ENCODE assay signal across 21 cellular contexts in genomic region chr15:39304201-39304841, GRCh38.
A peak's percentile ranks its signal among the peaks of the same experiment; 100 is the strongest.
DNase-seq lines count a peak whose midpoint lies in the region; ATAC-seq and TF ChIP-seq lines count a peak whose summit lies in the region.
"Had no signal": no experiment of that assay in that cellular context is flagged by ENCODE, and none has a peak within 500 bp of the region (broad histone marks: within the 10 kb centered on the region; RNA-seq: fewer than 3 reads in every experiment).

No MANE protein-coding gene starts in this region.

- H3K27me3 ChIP-seq in adipocyte (replicated peaks; ENCODE audit: control insufficient read depth, insufficient read depth, low read length) = no peaks in the 10 kb centered on the region
- H3K27me3 ChIP-seq in left lung = peaks cover 0 to 8% of the 10 kb centered on the region in 2 donors
- H3K27me3 ChIP-seq: adrenal gland had no signal

- no peaks in the 10 kb centered on the region for H3K4me1 Mint-ChIP-seq in activated naive CD8-positive, alpha-beta T cell treated with anti-CD3 and anti-CD28 coated beads, Interleukin-2, amount 50 U/mL, for 24 hours
- H3K4me1 Mint-ChIP-seq: central memory CD8-positive, alpha-beta T cell had no signal

- no peak for TF ChIP-seq CTCF in AG04449 (IDR thresholded peaks at IDR 0.05; ENCODE audit: insufficient read depth, low read length, missing control alignments)
- TF ChIP-seq CTCF in left lung (IDR thresholded peaks at IDR 0.05) = no peak

- H3K36me3 ChIP-seq in adipocyte (ENCODE audit: control insufficient read depth, insufficient read depth, low read length, severe bottlenecking) = no peaks in the 10 kb centered on the region
- no peaks in the 10 kb centered on the region for H3K36me3 ChIP-seq in left lung
- H3K36me3 ChIP-seq: adrenal gland, left ventricle myocardium inferior had no signal

- peaks cover 6% of the 10 kb centered on the region for H3K9me3 Mint-ChIP-seq in activated naive CD8-positive, alpha-beta T cell treated with anti-CD3 and anti-CD28 coated beads, Interleukin-2, amount 50 U/mL, for 24 hours
- H3K9me3 Mint-ChIP-seq: central memory CD8-positive, alpha-beta T cell; type B pancreatic cell had no signal

- H3K4me1 ChIP-seq in adipocyte (ENCODE audit: control insufficient read depth, insufficient read depth, low read length) (peaks cover 35% of the 10 kb centered on the region), left lung (peaks cover 4 to 5% of the 10 kb centered on the region in 2 donors)
- H3K4me1 ChIP-seq: left ventricle myocardium inferior had no signal

- POLR2A ChIA-PET in AG04449 (lab: Yijun Ruan, JAX) = interaction anchor here (0.6 to 8.2 kb wide), 13 partner anchors 11 to 287 kb away, joined by 3 to 133 read pairs (median 4); partner anchors contain the start of gene THBS1

- H3K27ac ChIP-seq in left lung = no peak overlapping the region
- H3K27ac ChIP-seq: adrenal gland, left ventricle myocardium inferior had no signal

- CTCF ChIA-PET in AG04449 (lab: Yijun Ruan, JAX) = interaction anchor here (0.9 to 8.1 kb wide), 4 partner anchors 9 to 278 kb away, joined by 3 to 51 read pairs (median 6); partner anchors contain the start of gene THBS1

- H3K27me3 Mint-ChIP-seq in activated naive CD8-positive, alpha-beta T cell treated with anti-CD3 and anti-CD28 coated beads, Interleukin-2, amount 50 U/mL, for 24 hours = peaks cover 34% of the 10 kb centered on the region

- no peak overlapping the region for H3K27ac Mint-ChIP-seq in activated naive CD8-positive, alpha-beta T cell treated with anti-CD3 and anti-CD28 coated beads, Interleukin-2, amount 50 U/mL, for 24 hours
- H3K27ac Mint-ChIP-seq: type B pancreatic cell had no signal

- DNase-seq in AG04449 (ENCODE audit: low read depth, low spot score) (peak; percentile 83), GM04504 (ENCODE audit: low read depth) (peak; percentile 89), adipocyte (ENCODE audit: low read depth) (peak; percentile 84), fibroblast of the conjunctiva (ENCODE audit: low read depth) (peak; percentile 59), Ammon's horn (ENCODE audit: low spot score) (no peak), left lung (no peak)
- DNase-seq in activated naive CD8-positive, alpha-beta T cell treated with anti-CD3 and anti-CD28 coated beads, Interleukin-2, amount 50 U/mL, for 24 hours = no peak
- DNase-seq: activated CD4-positive, alpha-beta T cell treated with anti-CD3 and anti-CD28 coated beads for 4 hours; activated effector memory CD4-positive, alpha-beta T cell treated with Interleukin-2 at 50 U/mL for 16 hours; adrenal gland; DND-41; left ventricle myocardium inferior; NCI-H1417 treated with DMSO at 0.1 percent for 48 hours; NCI-H82; nucleus accumbens; right cardiac atrium; stimulated activated naive CD4-positive, alpha-beta T cell treated with Interleukin-2 at 50 U/mL for 16 hours had no signal

- H3K4me3 ChIP-seq in AG04449 (ENCODE audit: low read depth, low read length) = no peak overlapping the region
- H3K4me3 ChIP-seq in adipocyte (ENCODE audit: low read length) = no peak overlapping the region
- no peak overlapping the region for H3K4me3 ChIP-seq in left lung
- H3K4me3 ChIP-seq: adrenal gland, left ventricle myocardium inferior had no signal

- no peaks in the 10 kb centered on the region for H3K36me3 Mint-ChIP-seq in activated naive CD8-positive, alpha-beta T cell treated with anti-CD3 and anti-CD28 coated beads, Interleukin-2, amount 50 U/mL, for 24 hours (ENCODE audit: low read depth)
- H3K36me3 Mint-ChIP-seq: type B pancreatic cell had no signal

- intact Hi-C loops in left lung (cut with DNase I) = no loop called here

- H3K9ac ChIP-seq in adipocyte (ENCODE audit: low read length) = no peak overlapping the region

- ATAC-seq in activated naive CD8-positive, alpha-beta T cell treated with anti-CD3 and anti-CD28 coated beads, Interleukin-2, amount 50 U/mL, for 24 hours = no peak
- ATAC-seq in HG03442 (IDR thresholded peaks at IDR 0.05; ENCODE audit: unreplicated experiment) (no peak), left lung (no peak)
- ATAC-seq: Panc1, right cardiac atrium had no signal

- no peak overlapping the region for H3K4me3 Mint-ChIP-seq in activated naive CD8-positive, alpha-beta T cell treated with anti-CD3 and anti-CD28 coated beads, Interleukin-2, amount 50 U/mL, for 24 hours
- H3K4me3 Mint-ChIP-seq: central memory CD8-positive, alpha-beta T cell; type B pancreatic cell had no signal

- H3K9me3 ChIP-seq in adipocyte (ENCODE audit: control insufficient read depth, low read length) (peaks cover 6% of the 10 kb centered on the region), left lung (no peaks in the 10 kb centered on the region)
- H3K9me3 ChIP-seq: adrenal gland had no signal

Comparison
In these comparisons a context has a peak if more than half of its experiments do, and no peak if none do; other contexts are left out.
1. DNase-seq: peak in AG04449 (single experiment), GM04504 (single experiment), adipocyte (single experiment) and fibroblast of the conjunctiva (single experiment); none in Ammon's horn (single experiment), activated naive CD8-positive, alpha-beta T cell treated with anti-CD3 and anti-CD28 coated beads, Interleukin-2, amount 50 U/mL, for 24 hours (single experiment) and left lung (0 of 2).